7 cellular contexts compared by ENCODE assay signal in the genomic region with DNA sequence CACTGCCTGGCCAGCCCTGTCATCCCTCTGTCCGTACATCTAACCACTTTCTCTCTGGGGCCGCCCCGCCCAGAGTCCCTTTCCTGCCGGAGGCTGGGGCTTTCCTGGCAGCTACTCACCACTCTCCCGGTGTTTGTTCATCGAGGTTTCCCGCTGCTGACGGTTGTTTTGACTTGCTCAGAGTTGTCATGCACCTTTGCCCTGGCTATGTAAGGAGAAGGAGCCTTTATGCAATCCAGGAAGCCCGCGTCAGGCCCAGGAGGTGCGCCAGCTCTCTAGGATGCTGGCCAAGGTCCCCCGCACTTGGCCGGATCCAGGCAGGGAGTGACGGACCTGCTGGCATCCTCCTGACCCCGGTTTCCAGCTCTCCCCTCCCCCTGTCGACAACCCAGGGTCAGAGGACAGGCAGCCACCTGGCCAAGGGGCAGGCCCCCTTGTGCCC. TPM values are rescaled to one million over a fixed set of nuclear protein-coding genes. Genes with fewer than 3 reads are reported as not detected.
DNase-seq lines count a peak whose midpoint lies in the region; ATAC-seq and TF ChIP-seq lines count a peak whose summit lies in the region.
"Not testable (repeated sequence)": the region's sequence is repeated elsewhere in the genome, so short reads cannot be mapped to it uniquely, and the experiment has no call there.

No MANE protein-coding gene starts in this region.

- intact Hi-C loops in PC-3 (cut with micrococcal nuclease); body of pancreas (cut with DNase I); Right ventricle myocardium inferior (cut with DNase I); left ventricle myocardium superior (cut with micrococcal nuclease); left lung (cut with DNase I); mucosa of descending colon (cut with DNase I, micrococcal nuclease); sciatic nerve (cut with DNase I): not testable (repeated sequence)

- no CpG with 5 or more reads among the region's 16 CpGs for WGBS in body of pancreas, 2 donors

- H3K9me3 ChIP-seq in PC-3 (ENCODE audit: low read length); body of pancreas; left lung; mucosa of descending colon: not testable (repeated sequence)

- not testable (repeated sequence) for H3K27me3 ChIP-seq in PC-3 (ENCODE audit: low read length); body of pancreas; left lung

- not testable (repeated sequence) for BruUV-seq in PC-3 (replicated peaks; lab: Mats Ljungman, UMichigan)

- TF ChIP-seq POLR2A in body of pancreas (IDR thresholded peaks at IDR 0.05): not testable (repeated sequence)

- H3K9me2 ChIP-seq in PC-3 (replicated peaks; ENCODE audit: low read length): not testable (repeated sequence)

- DNase-seq in PC-3; body of pancreas; Right ventricle myocardium inferior (ENCODE audit: missing footprints); left ventricle myocardium superior; left lung; mucosa of descending colon; sciatic nerve (ENCODE audit: low spot score): not testable (repeated sequence)

- TF ChIP-seq CTCF in PC-3 (conservative IDR thresholded peaks at IDR 0.05; ENCODE audit: low read depth, low read length); body of pancreas (IDR thresholded peaks at IDR 0.05); left lung (IDR thresholded peaks at IDR 0.05); mucosa of descending colon (IDR thresholded peaks at IDR 0.05): not testable (repeated sequence)

- ATAC-seq in PC-3 (peak; percentile 96), body of pancreas (peak; percentile 86), Right ventricle myocardium inferior (peak; percentile 56), left ventricle myocardium superior (peak; percentile 75), left lung (peak; percentile 88), mucosa of descending colon (peak; percentile 95), sciatic nerve (peak; percentile 82)

- H3K36me3 ChIP-seq in PC-3 (ENCODE audit: low read depth, low read length); body of pancreas (replicated peaks in 1 of 2; ENCODE audit: insufficient read depth in 1 of 2, low read depth in 2 of 2); left lung; mucosa of descending colon (ENCODE audit: low read depth): not testable (repeated sequence)

- H3K4me3 ChIP-seq in PC-3 (ENCODE audit: low read length); body of pancreas; left lung; mucosa of descending colon: not testable (repeated sequence)

- not testable (repeated sequence) for H3K9ac ChIP-seq in PC-3 (ENCODE audit: low read length)

- H3K4me1 ChIP-seq in PC-3 (ENCODE audit: insufficient read depth, low read length); body of pancreas; left lung; mucosa of descending colon (ENCODE audit: low read depth): not testable (repeated sequence)

- H2AFZ ChIP-seq in PC-3 (ENCODE audit: low read length): not testable (repeated sequence)

- H3K27ac ChIP-seq in PC-3 (ENCODE audit: low read length); body of pancreas; left lung: not testable (repeated sequence)

- H3K79me2 ChIP-seq in PC-3 (ENCODE audit: low read length): not testable (repeated sequence)

- H3F3A ChIP-seq in PC-3 (ENCODE audit: low read length, unreplicated experiment): not testable (repeated sequence)

- POLR2A ChIA-PET in PC-3 (lab: Charles Lee; ENCODE audit: unreplicated experiment): not testable (repeated sequence)

- CTCF ChIA-PET in PC-3 (lab: Charles Lee): not testable (repeated sequence)

- H3K4me2 ChIP-seq in PC-3 (ENCODE audit: low read length): not testable (repeated sequence)

- H4K20me1 ChIP-seq in PC-3 (ENCODE audit: low read length): not testable (repeated sequence)

RNA-seq across cellular contexts. Expression of gene SIK1, which starts 51.0 kb away (rescaled TPM):
- total RNA-seq in PC-3 (2014; rRNA removed) (107 and 148 TPM in 2 replicates), body of pancreas (10 to 100 TPM in 1 of 2 donors, under 1 TPM in 1; 0.52 to 43.2 TPM), Right ventricle myocardium inferior (4.6 TPM), left ventricle myocardium superior (8.0 TPM), left lung (10 to 100 TPM; 33.3 to 61.0 TPM), mucosa of descending colon (10 to 100 TPM in 1 of 3 donors, 1 to 10 TPM in 2; 5.5 to 40.5 (median 7.9) TPM), sciatic nerve (59.9 TPM)
